Comparison of ENCODE assay signal across 8 cellular contexts in genomic region chr2:189674374-189675112, GRCh38. TPM values are rescaled to one million over a fixed set of nuclear protein-coding genes. Genes with fewer than 3 reads are reported as not detected.
DNase-seq lines count a peak whose midpoint lies in the region; ATAC-seq lines count a peak whose summit lies in the region.

Gene ANKAR, plus strand, starts transcription at chr2:189674670. Its CDS starts 1,821 bp downstream, at chr2:189676491.

- H3K4me1 Mint-ChIP-seq in effector memory CD8-positive, alpha-beta T cell (ENCODE audit: low read depth in 2 of 2), result peaks cover 27 to 44% of the 10 kb centered on the region in 2 donors

- H3K4ac ChIP-seq in mesendoderm (ENCODE audit: low read depth, low read length), result peak within 1 kb of the TSS; percentile 43

- H3K23ac ChIP-seq in mesendoderm (ENCODE audit: low read length), result no peak within 1 kb of the TSS

- peak within 1 kb of the TSS; percentile 92 for H3K9ac ChIP-seq in mesendoderm (ENCODE audit: low read length)

- peak within 1 kb of the TSS; percentile 62 for H3K27ac ChIP-seq in mesendoderm (ENCODE audit: low read depth, low read length)

- no peak within 1 kb of the TSS for H2AK5ac ChIP-seq in mesendoderm (ENCODE audit: low read length)

- H3K27ac Mint-ChIP-seq in effector memory CD8-positive, alpha-beta T cell, result peak within 1 kb of the TSS; percentile 95 to 99

- H3K79me1 ChIP-seq in mesendoderm (ENCODE audit: low read length), result no peaks in the 10 kb centered on the region

- peak within 1 kb of the TSS; percentile 91 for H3K4me2 ChIP-seq in mesendoderm (ENCODE audit: low read length)

- ATAC-seq in HG02981 (IDR thresholded peaks at IDR 0.05; ENCODE audit: unreplicated experiment), result peak; percentile 95
- ATAC-seq in effector memory CD8-positive, alpha-beta T cell (replicated peaks), result peak; percentile 93

- no peaks in the 10 kb centered on the region for H3K79me2 ChIP-seq in mesendoderm (ENCODE audit: control insufficient read depth, insufficient read depth, low read length)

- H3K4me3 ChIP-seq in mesendoderm (ENCODE audit: low read length), result peak within 1 kb of the TSS; percentile 59

- no peak within 1 kb of the TSS for H2BK15ac ChIP-seq in mesendoderm (replicated peaks; ENCODE audit: low read depth)

- no peak within 1 kb of the TSS for H2BK120ac ChIP-seq in mesendoderm (ENCODE audit: low read depth, low read length)

- no peaks in the 10 kb centered on the region for H3K27me3 Mint-ChIP-seq in effector memory CD8-positive, alpha-beta T cell

- no peak within 1 kb of the TSS for H4K5ac ChIP-seq in mesendoderm (ENCODE audit: low read length)

- peak within 1 kb of the TSS; percentile 68 for H3K18ac ChIP-seq in mesendoderm (ENCODE audit: low read length)

- peaks cover 0 to 2% of the 10 kb centered on the region in 2 donors for H3K9me3 Mint-ChIP-seq in effector memory CD8-positive, alpha-beta T cell

- H2BK5ac ChIP-seq in mesendoderm (ENCODE audit: low read length), result peak within 1 kb of the TSS; percentile 47

- H4K8ac ChIP-seq in mesendoderm (ENCODE audit: low read depth, low read length), result no peak within 1 kb of the TSS

- peaks cover 17% of the 10 kb centered on the region for H3K36me3 Mint-ChIP-seq in effector memory CD8-positive, alpha-beta T cell (ENCODE audit: insufficient read depth)

- H3K4me1 ChIP-seq in mesendoderm (ENCODE audit: control insufficient read depth, low read depth, low read length), result no peaks in the 10 kb centered on the region

- DNase-seq in NCI-H1417 (lab: John Stamatoyannopoulos, UW), result peak in 2 of 3 experiments; percentile 7 to 14
- no peak for DNase-seq in NCI-H1417 treated with DMSO at 0.1 percent for 48 hours (lab: John Stamatoyannopoulos, UW)
- peak; percentile 26 for DNase-seq in NCI-H526 treated with DMSO at 0.1 percent for 48 hours (lab: John Stamatoyannopoulos, UW)
- peak; percentile 63 to 64 for DNase-seq in activated CD8-positive, alpha-beta memory T cell treated with anti-CD3 and anti-CD28 coated beads for 4 hours (ENCODE audit: low read depth in 2 of 2)
- peak; percentile 75 to 83 (median 82) for DNase-seq in effector memory CD8-positive, alpha-beta T cell
- peak; percentile 94 for DNase-seq in mesendoderm
- peak; percentile 74 for DNase-seq in stimulated activated CD8-positive, alpha-beta memory T cell treated with anti-CD3 and anti-CD28 coated beads, Interleukin-12 subunit alpha, Interleukin-12 subunit beta, amount 100 ng/mL, for 4 hours (ENCODE audit: low read depth)

- peak within 1 kb of the TSS; percentile 96 for H3K56ac ChIP-seq in mesendoderm (ENCODE audit: low read length)

- no CpG with 5 or more reads among the region's 62 CpGs for WGBS in mesendoderm (ENCODE audit: extremely low coverage, insufficient coverage, low lambda C conversion rate)

- peak within 1 kb of the TSS; percentile 88 to 90 for H3K4me3 Mint-ChIP-seq in effector memory CD8-positive, alpha-beta T cell

- H3K36me3 ChIP-seq in mesendoderm (ENCODE audit: control insufficient read depth, insufficient read depth, low read length), result no peaks in the 10 kb centered on the region

- no peaks in the 10 kb centered on the region for H3K27me3 ChIP-seq in mesendoderm (ENCODE audit: insufficient read depth, low read length, poor library complexity)

RNA-seq across cellular contexts. Expression of gene ANKAR, which starts in this region (rescaled TPM):
- polyA plus RNA-seq in mesendoderm (2013, experiment 1 of 2), result 0.88 TPM
- polyA plus RNA-seq in mesendoderm (2013, experiment 2 of 2), result 1.1 TPM
